8 cellular contexts compared by ENCODE assay signal in genomic region chr21:34545079-34545884, GRCh38. TPM values are rescaled to one million over a fixed set of nuclear protein-coding genes. Genes with fewer than 3 reads are reported as not detected.
DNase-seq lines count a peak whose midpoint lies in the region; ATAC-seq and TF ChIP-seq lines count a peak whose summit lies in the region.

No MANE protein-coding gene starts in this region.

- H3K4me3 Mint-ChIP-seq in memory B cell (peak overlapping the region; percentile 56), type B pancreatic cell (peak overlapping the region; percentile 65)

- H3K27me3 ChIP-seq in colonic mucosa, result no peaks in the 10 kb centered on the region

- H3K4me1 Mint-ChIP-seq in memory B cell, result peaks cover 17% of the 10 kb centered on the region
- H3K4me1 Mint-ChIP-seq in type B pancreatic cell (ENCODE audit: unreplicated experiment), result peaks cover 28% of the 10 kb centered on the region

- DNase-seq in activated T-cell treated with anti-CD3 and anti-CD28 coated beads for 48 hours (ENCODE audit: low read depth) (peak; percentile 13), activated T-cell treated with anti-CD3 and anti-CD28 coated beads for 4 hours (no peak), NOMO-1 treated with dmso at 0.1 percent for 144 hours (lab: John Stamatoyannopoulos, UW; ENCODE audit: unreplicated experiment) (peak; percentile 83), colonic mucosa (peak; percentile 49), memory B cell (ENCODE audit: low spot score in 2 of 2) (peak; percentile 9 to 18), type B pancreatic cell (ENCODE audit: extremely low spot score, unreplicated experiment) (no peak), HPDE6-E6E7 (ENCODE audit: extremely low spot score) (no peak)

- peaks cover 9% of the 10 kb centered on the region for H3K36me3 Mint-ChIP-seq in memory B cell
- H3K36me3 Mint-ChIP-seq in type B pancreatic cell, result peaks cover 5% of the 10 kb centered on the region

- H3K9me3 Mint-ChIP-seq in memory B cell (no peaks in the 10 kb centered on the region), type B pancreatic cell (peaks cover 10% of the 10 kb centered on the region)

- no peaks in the 10 kb centered on the region for H3K9me3 ChIP-seq in colonic mucosa

- no peaks in the 10 kb centered on the region for H3K36me3 ChIP-seq in colonic mucosa

- H3K27ac ChIP-seq in colonic mucosa, result peak overlapping the region; percentile 77

- H3K27ac Mint-ChIP-seq in memory B cell (no peak overlapping the region), type B pancreatic cell (peak overlapping the region; percentile 93)

- TF ChIP-seq CTCF in colonic mucosa (IDR thresholded peaks at IDR 0.05) (no peak), type B pancreatic cell (conservative IDR thresholded peaks at IDR 0.05) (no peak)

- H3K9ac ChIP-seq in colonic mucosa (ENCODE audit: low read depth in 2 of 2, low read length in 2 of 2), result peak overlapping the region; percentile 54 to 68

- peaks cover 10% of the 10 kb centered on the region for H3K4me1 ChIP-seq in colonic mucosa

- H3K4me3 ChIP-seq in colonic mucosa, result no peak overlapping the region

- intact Hi-C loops in colonic mucosa (cut with DNase I), result no loop called here

- ATAC-seq in HG02870 (IDR thresholded peaks at IDR 0.05; ENCODE audit: unreplicated experiment) (peak; percentile 91), memory B cell (ENCODE audit: low read depth) (peak; percentile 87)

- no peaks in the 10 kb centered on the region for H3K27me3 Mint-ChIP-seq in memory B cell
- H3K27me3 Mint-ChIP-seq in type B pancreatic cell, result no peaks in the 10 kb centered on the region

RNA-seq across cellular contexts. Expression of gene KCNE1, which starts 33.3 kb away (rescaled TPM):
- total RNA-seq in colonic mucosa (under 1 TPM in 1 of 2 donors, not detected in 1; 0.11 TPM), type B pancreatic cell (ENCODE audit: low replicate concordance) (0.14 and 0.51 TPM in 2 replicates)

Comparison
In these comparisons a context has a peak if more than half of its experiments do, and no peak if none do; other contexts are left out.
1. DNase-seq: peak in activated T-cell treated with anti-CD3 and anti-CD28 coated beads for 48 hours (single experiment), NOMO-1 treated with dmso at 0.1 percent for 144 hours (single experiment), colonic mucosa (single experiment) and memory B cell (2 of 2); none in activated T-cell treated with anti-CD3 and anti-CD28 coated beads for 4 hours (single experiment), type B pancreatic cell (single experiment) and HPDE6-E6E7 (single experiment).